Comparison of ENCODE assay signal across 33 cellular contexts in the genomic region with DNA sequence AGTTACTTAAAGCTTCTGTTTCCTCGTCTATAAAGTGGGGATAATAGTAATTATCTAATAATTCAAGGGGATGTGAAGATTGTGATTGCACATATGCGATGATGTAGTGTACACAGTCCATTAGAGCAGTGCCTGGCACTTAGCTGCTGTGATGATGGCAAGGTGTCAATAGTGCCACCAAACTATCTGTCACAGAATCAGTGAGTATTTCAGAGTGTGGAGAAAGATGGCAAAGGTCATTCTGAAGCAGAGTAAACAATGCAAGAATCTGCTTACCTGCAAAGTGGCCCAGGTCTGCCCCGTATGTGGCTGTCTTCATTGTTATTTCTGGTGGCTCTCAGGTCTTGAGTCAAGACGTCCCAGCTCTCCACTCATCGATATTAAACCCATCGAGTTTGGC. TPM values are rescaled to one million over a fixed set of nuclear protein-coding genes. Genes with fewer than 3 reads are reported as not detected.
"Had no signal": no experiment of that assay in that cellular context is flagged by ENCODE, and none has a peak within 500 bp of the region (broad histone marks: within the 10 kb centered on the region; RNA-seq: fewer than 3 reads in every experiment).

No MANE protein-coding gene starts in this region.

- FAIRE-seq: bronchial epithelial cell, colon, endothelial cell of umbilical vein, small intestine had no signal

- DNase-seq: activated CD8-positive, alpha-beta memory T cell treated with anti-CD3 and anti-CD28 coated beads, Interleukin-2, amount 10 ng/mL, durations not matched to agents 7 days and 5 days; activated CD8-positive, alpha-beta T cell treated with anti-CD3 and anti-CD28 coated beads, Interleukin-2, amount 10 ng/mL, durations not matched to agents 7 days and 5 days; activated T-cell treated with anti-CD3 and anti-CD28 coated beads, Interleukin-2, amount 50 U/mL, for 48 hours; anterior cingulate cortex; effector CD8-positive, alpha-beta T cell; islet precursor cell; left ventricle myocardium superior; midbrain; naive thymus-derived CD4-positive, alpha-beta T cell; ovary; retina; sigmoid colon; small intestine; stimulated activated CD4-positive, alpha-beta T cell treated with anti-CD3 and anti-CD28 coated beads, Interleukin-1b, Interleukin-23, amount 100 ng/mL, for 48 hours; stimulated activated CD4-positive, alpha-beta T cell treated with anti-CD3 and anti-CD28 coated beads, Interleukin-4, amount 100 ng/mL, for 4 hours; stimulated activated CD8-positive, alpha-beta memory T cell treated with anti-CD3 and anti-CD28 coated beads, Interleukin-4, amount 100 ng/mL, for 48 hours; stomach; T-helper 2 cell; tibial artery had no signal

- H3K4me1 ChIP-seq: gastroesophageal sphincter, prostate gland, sigmoid colon, stomach, suprapubic skin had no signal

- ATAC-seq: activated CD8-positive, alpha-beta memory T cell treated with anti-CD3 and anti-CD28 coated beads, Interleukin-2, amount 10 ng/mL, durations not matched to agents 7 days and 5 days; activated CD8-positive, alpha-beta T cell treated with anti-CD3 and anti-CD28 coated beads, Interleukin-2, amount 10 ng/mL, durations not matched to agents 7 days and 5 days; activated naive CD4-positive, alpha-beta T cell treated with anti-CD3 and anti-CD28 coated beads, Interleukin-2, amount 50 U/mL, for 72 hours; gastroesophageal sphincter; left ventricle myocardium superior; naive thymus-derived CD4-positive, alpha-beta T cell; stimulated activated memory B cell treated with anti-CD40 and anti-IgM and Interleukin-4, amounts not matched to agents 10 μg/mL and 1 μg/mL and 100 μg/mL, for 72 hours had no signal

- H2AFZ ChIP-seq: hepatocyte had no signal

- H3K27me3 ChIP-seq: gastroesophageal sphincter, hepatocyte, ovary, sigmoid colon, stomach, suprapubic skin, vagina had no signal

- H3K36me3 ChIP-seq: gastroesophageal sphincter, ovary, sigmoid colon, suprapubic skin, tibial artery, vagina had no signal

- H3K4me1 Mint-ChIP-seq: activated CD8-positive, alpha-beta memory T cell treated with anti-CD3 and anti-CD28 coated beads, Interleukin-2, amount 10 ng/mL, durations not matched to agents 7 days and 5 days; central memory CD8-positive, alpha-beta T cell; naive thymus-derived CD4-positive, alpha-beta T cell had no signal

- H3K36me3 Mint-ChIP-seq: activated CD8-positive, alpha-beta memory T cell treated with anti-CD3 and anti-CD28 coated beads, Interleukin-2, amount 10 ng/mL, durations not matched to agents 7 days and 5 days; activated naive CD4-positive, alpha-beta T cell treated with anti-CD3 and anti-CD28 coated beads, Interleukin-2, amount 50 U/mL, for 72 hours; memory B cell; naive thymus-derived CD4-positive, alpha-beta T cell had no signal

- H3K9me3 ChIP-seq: gastroesophageal sphincter, ovary, prostate gland, sigmoid colon, stomach, suprapubic skin, tibial artery, vagina had no signal

- H3K9me3 Mint-ChIP-seq: activated naive CD4-positive, alpha-beta T cell treated with anti-CD3 and anti-CD28 coated beads, Interleukin-2, amount 50 U/mL, for 72 hours; activated T-helper 2 cell treated with anti-CD3 and anti-CD28 coated beads, Interferon-gamma antibody, Interleukin-2, Interleukin-4, amounts not matched to agents 10 μg/mL and 5 μg/mL and 100 μg/mL, durations not matched to agents 14 hours and 24 hours and 36 hours; central memory CD8-positive, alpha-beta T cell; memory B cell had no signal

- H3K27ac ChIP-seq: gastroesophageal sphincter, ovary, sigmoid colon, suprapubic skin, vagina had no signal

- H3K4me2 ChIP-seq: hepatocyte had no signal

- H3K79me2 ChIP-seq: hepatocyte had no signal

- H3K4me3 ChIP-seq: gastroesophageal sphincter, hepatocyte, ovary, prostate gland, sigmoid colon, stomach, suprapubic skin, tibial artery, vagina had no signal

- H3K4me3 Mint-ChIP-seq: activated CD8-positive, alpha-beta memory T cell treated with anti-CD3 and anti-CD28 coated beads, Interleukin-2, amount 10 ng/mL, durations not matched to agents 7 days and 5 days; activated CD8-positive, alpha-beta T cell treated with anti-CD3 and anti-CD28 coated beads, Interleukin-2, amount 10 ng/mL, durations not matched to agents 7 days and 5 days; central memory CD8-positive, alpha-beta T cell; memory B cell; naive thymus-derived CD4-positive, alpha-beta T cell; stimulated activated memory B cell treated with anti-CD40 and anti-IgM and Interleukin-4, amounts not matched to agents 10 μg/mL and 1 μg/mL and 100 μg/mL, for 72 hours had no signal

- H3K27ac Mint-ChIP-seq: activated CD8-positive, alpha-beta memory T cell treated with anti-CD3 and anti-CD28 coated beads, Interleukin-2, amount 10 ng/mL, durations not matched to agents 7 days and 5 days; activated CD8-positive, alpha-beta T cell treated with anti-CD3 and anti-CD28 coated beads, Interleukin-2, amount 10 ng/mL, durations not matched to agents 7 days and 5 days; activated naive CD4-positive, alpha-beta T cell treated with anti-CD3 and anti-CD28 coated beads, Interleukin-2, amount 50 U/mL, for 72 hours; activated T-helper 2 cell treated with anti-CD3 and anti-CD28 coated beads, Interferon-gamma antibody, Interleukin-2, Interleukin-4, amounts not matched to agents 10 μg/mL and 5 μg/mL and 100 μg/mL, durations not matched to agents 14 hours and 24 hours and 36 hours; memory B cell; naive thymus-derived CD4-positive, alpha-beta T cell; stimulated activated memory B cell treated with anti-CD40 and anti-IgM and Interleukin-4, amounts not matched to agents 10 μg/mL and 1 μg/mL and 100 μg/mL, for 72 hours had no signal

RNA-seq across cellular contexts. Expression of gene SYT17, which starts 15.1 kb away (rescaled TPM):
- total RNA-seq: activated CD8-positive, alpha-beta memory T cell treated with anti-CD3 and anti-CD28 coated beads, Interleukin-2, amount 10 ng/mL, durations not matched to agents 7 days and 5 days; activated CD8-positive, alpha-beta T cell treated with anti-CD3 and anti-CD28 coated beads, Interleukin-2, amount 10 ng/mL, durations not matched to agents 7 days and 5 days; activated naive CD4-positive, alpha-beta T cell treated with anti-CD3 and anti-CD28 coated beads, Interleukin-2, amount 50 U/mL, for 72 hours had no signal
- polyA plus RNA-seq: fibroblast of lung; naive thymus-derived CD4-positive, alpha-beta T cell had no signal
